In the genomic region with DNA sequence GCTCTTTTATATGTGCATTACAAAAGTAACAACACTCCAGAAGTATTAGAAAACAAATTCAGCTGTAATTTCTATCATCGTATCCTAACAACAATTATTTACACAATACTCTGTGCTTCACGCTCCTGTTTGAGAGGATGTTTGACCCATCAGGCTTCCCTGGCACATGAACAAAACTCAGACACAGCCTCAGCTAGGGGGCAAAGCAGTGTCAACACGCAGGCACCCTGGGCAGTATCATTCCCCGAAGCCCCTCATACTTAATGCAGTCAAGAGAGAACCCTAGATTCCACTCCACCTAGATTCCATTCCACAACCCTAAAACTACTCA, we compare ENCODE assay signal across 13 cellular contexts. TPM values are rescaled to one million over a fixed set of nuclear protein-coding genes. Genes with fewer than 3 reads are reported as not detected.
DNase-seq lines count a peak whose midpoint lies in the region; ATAC-seq and TF ChIP-seq lines count a peak whose summit lies in the region.
"Had no signal": no experiment of that assay in that cellular context is flagged by ENCODE, and none has a peak within 500 bp of the region (broad histone marks: within the 10 kb centered on the region; RNA-seq: fewer than 3 reads in every experiment).

No MANE protein-coding gene starts in this region.

- H3K9ac ChIP-seq in MM.1S (ENCODE audit: low read length) (no peak overlapping the region), trophoblast cell (ENCODE audit: low read length) (no peak overlapping the region)

- H3K79me2 ChIP-seq in MM.1S (ENCODE audit: low read length) (no peaks in the 10 kb centered on the region), trophoblast cell (ENCODE audit: control insufficient read depth, insufficient read depth, low read length, poor library complexity) (no peaks in the 10 kb centered on the region)

- H3K27ac ChIP-seq in MM.1S (ENCODE audit: low read length) (no peak overlapping the region), trophoblast cell (ENCODE audit: low read depth, low read length) (no peak overlapping the region)
- H3K27ac ChIP-seq: WERI-Rb-1 had no signal

- H3K4me2 ChIP-seq in MM.1S (ENCODE audit: low read depth, low read length): peak overlapping the region; percentile 39
- no peak overlapping the region for H3K4me2 ChIP-seq in trophoblast cell (ENCODE audit: low read length)

- H2BK12ac ChIP-seq in trophoblast cell (ENCODE audit: low read length): no peak overlapping the region

- H3K4me3 ChIP-seq in MM.1S (ENCODE audit: low read length) (no peak overlapping the region), trophoblast cell (ENCODE audit: low read depth, low read length) (no peak overlapping the region)

- H3K4me1 ChIP-seq in MM.1S (ENCODE audit: low read length) (no peaks in the 10 kb centered on the region), trophoblast cell (ENCODE audit: control insufficient read depth in 1 of 2, insufficient read depth in 2 of 2, low read length in 2 of 2) (peaks cover 3 to 11% of the 10 kb centered on the region in 2 experiments)

- H2AK5ac ChIP-seq in trophoblast cell (ENCODE audit: low read length): peak overlapping the region; percentile 30

- H4K8ac ChIP-seq in trophoblast cell (ENCODE audit: low read depth, low read length): no peak overlapping the region

- H3K27me3 ChIP-seq in MM.1S (replicated peaks; ENCODE audit: insufficient read depth, low read length) (no peaks in the 10 kb centered on the region), trophoblast cell (ENCODE audit: insufficient read depth, low read length) (no peaks in the 10 kb centered on the region)

- no peaks in the 10 kb centered on the region for H3K9me3 ChIP-seq in MM.1S (replicated peaks; ENCODE audit: insufficient read depth, low read length)
- peaks cover 1% of the 10 kb centered on the region for H3K9me3 ChIP-seq in trophoblast cell (ENCODE audit: insufficient read depth, low read depth, low read length)

- intact Hi-C loops in CD14-positive monocyte (cut with micrococcal nuclease): no loop called here

- no peaks in the 10 kb centered on the region for H3K36me3 ChIP-seq in MM.1S (replicated peaks; ENCODE audit: insufficient read depth, low read length)
- no peaks in the 10 kb centered on the region for H3K36me3 ChIP-seq in trophoblast cell (ENCODE audit: control insufficient read depth in 1 of 2, insufficient read depth in 2 of 2, low read length in 2 of 2)
- H3K36me3 ChIP-seq: WERI-Rb-1 had no signal

- WGBS in trophoblast cell (ENCODE audit: extremely low coverage, insufficient coverage, insufficient read length): no CpG with 5 or more reads among the region's 4 CpGs

- H4K91ac ChIP-seq in trophoblast cell (ENCODE audit: low read depth, low read length): no peak overlapping the region

- peak overlapping the region in 1 of 7 donors; percentile 8 for H3K27ac Mint-ChIP-seq in CD14-positive monocyte
- H3K27ac Mint-ChIP-seq in chondrocyte (ENCODE audit: unreplicated experiment): no peak overlapping the region
- no peak overlapping the region for H3K27ac Mint-ChIP-seq in WTC11
- H3K27ac Mint-ChIP-seq: stimulated activated naive CD8-positive, alpha-beta T cell treated with anti-CD3 and anti-CD28 coated beads, Interleukin-15, amount 100 ng/mL, for 72 hours had no signal

- CTCF ChIA-PET in WTC11 (lab: Charles Lee): interaction anchor here (1.2 to 1.6 kb wide), 2 partner anchors 22 to 33 kb away, joined by 3 read pairs; no protein-coding TSS in a partner anchor

- ATAC-seq in WTC11 (no peak), HG03108 (IDR thresholded peaks at IDR 0.05; ENCODE audit: unreplicated experiment) (no peak), GM21786 (IDR thresholded peaks at IDR 0.05; ENCODE audit: unreplicated experiment) (no peak)

- H2AFZ ChIP-seq in MM.1S (ENCODE audit: low read length) (peak overlapping the region; percentile 33; the same call in 1 of the 2 replicates), trophoblast cell (ENCODE audit: insufficient read depth, low read length, poor library complexity) (no peak overlapping the region)

- H3F3A ChIP-seq in MM.1S (ENCODE audit: insufficient read depth, low read length): no peaks in the 10 kb centered on the region

- H3K18ac ChIP-seq in trophoblast cell (ENCODE audit: low read length): no peak overlapping the region

- peaks cover 0 to 7% (median 4%) of the 10 kb centered on the region in 3 donors for H3K27me3 Mint-ChIP-seq in CD14-positive monocyte (ENCODE audit: low read depth in 3 of 3)
- no peaks in the 10 kb centered on the region for H3K27me3 Mint-ChIP-seq in chondrocyte (ENCODE audit: low read depth)
- no peaks in the 10 kb centered on the region; the same call in 1 of the 2 replicates for H3K27me3 Mint-ChIP-seq in WTC11 (ENCODE audit: low read depth)
- H3K27me3 Mint-ChIP-seq: naive thymus-derived CD4-positive, alpha-beta T cell; stimulated activated naive CD8-positive, alpha-beta T cell treated with anti-CD3 and anti-CD28 coated beads, Interleukin-15, amount 100 ng/mL, for 72 hours had no signal

- H3K36me3 Mint-ChIP-seq in CD14-positive monocyte (peaks cover 1 to 3% of the 10 kb centered on the region in 2 donors), chondrocyte (ENCODE audit: low read depth) (no peaks in the 10 kb centered on the region), WTC11 (peaks cover 3% of the 10 kb centered on the region; the same call in 1 of the 2 replicates)

- H3K23ac ChIP-seq in trophoblast cell (ENCODE audit: low read length): no peak overlapping the region

- no peaks in the 10 kb centered on the region for H3K79me1 ChIP-seq in trophoblast cell (ENCODE audit: low read length)

- no peak for DNase-seq in CD14-positive monocyte (ENCODE audit: low spot score)
- no peak for DNase-seq in MM.1S
- DNase-seq in chondrocyte (ENCODE audit: low spot score): no peak
- DNase-seq in trophoblast cell: no peak
- DNase-seq in WTC11 (ENCODE audit: low spot score): no peak
- no peak for DNase-seq in dermis blood vessel endothelial cell
- DNase-seq: amniotic stem cell, cerebellar nuclear complex had no signal

- no peak overlapping the region for H3K4ac ChIP-seq in trophoblast cell (ENCODE audit: low read depth, low read length)

- H3K14ac ChIP-seq in trophoblast cell (ENCODE audit: low read length): no peak overlapping the region

- no peak overlapping the region for H2BK120ac ChIP-seq in trophoblast cell (ENCODE audit: insufficient read depth, low read length, poor library complexity)

- H3K9me2 ChIP-seq in MM.1S (replicated peaks; ENCODE audit: insufficient read depth, low read length): no peaks in the 10 kb centered on the region

- H3K4me1 Mint-ChIP-seq in CD14-positive monocyte: peaks cover 19% of the 10 kb centered on the region
- H3K4me1 Mint-ChIP-seq in chondrocyte (ENCODE audit: low read depth): peaks cover 40% of the 10 kb centered on the region
- peaks cover 29% of the 10 kb centered on the region for H3K4me1 Mint-ChIP-seq in WTC11

- no peaks in the 10 kb centered on the region for H4K20me1 ChIP-seq in MM.1S (ENCODE audit: insufficient read depth, low read length)

- H3K4me3 Mint-ChIP-seq in CD14-positive monocyte: no peak overlapping the region
- H3K4me3 Mint-ChIP-seq in chondrocyte (ENCODE audit: unreplicated experiment): no peak overlapping the region
- H3K4me3 Mint-ChIP-seq in WTC11: no peak overlapping the region
- H3K4me3 Mint-ChIP-seq: stimulated activated naive CD8-positive, alpha-beta T cell treated with anti-CD3 and anti-CD28 coated beads, Interleukin-15, amount 100 ng/mL, for 72 hours had no signal

- POLR2A ChIA-PET in WTC11 (lab: Charles Lee): no interaction called here

- H4K12ac ChIP-seq in trophoblast cell (ENCODE audit: low read depth, low read length): no peak overlapping the region

- TF ChIP-seq CTCF in CD14-positive monocyte (IDR thresholded peaks at IDR 0.05): peak; percentile 59
- TF ChIP-seq CTCF in MM.1S (IDR thresholded peaks at IDR 0.05; ENCODE audit: low read length): 0 out of 2 replicates have a peak, but pooled peaks have one; percentile 8
- TF ChIP-seq CTCF in chondrocyte (IDR thresholded peaks at IDR 0.05): peak; percentile 67
- TF ChIP-seq CTCF in WTC11 (IDR thresholded peaks at IDR 0.05): no peak; the same call in 1 of the 2 replicates

- no peak overlapping the region for H2BK5ac ChIP-seq in trophoblast cell (ENCODE audit: low read depth, low read length, poor library complexity)

- H3K9me3 Mint-ChIP-seq in CD14-positive monocyte: peaks cover 0 to 1% (median 0%) of the 10 kb centered on the region in 7 donors
- no peaks in the 10 kb centered on the region for H3K9me3 Mint-ChIP-seq in chondrocyte (ENCODE audit: low read depth)
- no peaks in the 10 kb centered on the region for H3K9me3 Mint-ChIP-seq in WTC11
- H3K9me3 Mint-ChIP-seq: stimulated activated naive CD8-positive, alpha-beta T cell treated with anti-CD3 and anti-CD28 coated beads, Interleukin-15, amount 100 ng/mL, for 72 hours had no signal

TF ChIP-seq in WTC11, 78 proteins besides CTCF, POLR2A, EP300 and RAD21:
- TF ChIP-seq ZBTB21 (CRISPR knock-in tag; IDR thresholded peaks at IDR 0.05; ENCODE audit: borderline replicate concordance) (no peak), NFYB (CRISPR knock-in tag; conservative IDR thresholded peaks at IDR 0.05; ENCODE audit: low read depth) (no peak), KAT7 (CRISPR knock-in tag; IDR thresholded peaks at IDR 0.05; ENCODE audit: borderline replicate concordance) (no peak), NFE2L1 (CRISPR knock-in tag; IDR thresholded peaks at IDR 0.05) (no peak), ZNF423 (CRISPR knock-in tag; IDR thresholded peaks at IDR 0.05) (no peak)
- TF ChIP-seq, protein P1, sequence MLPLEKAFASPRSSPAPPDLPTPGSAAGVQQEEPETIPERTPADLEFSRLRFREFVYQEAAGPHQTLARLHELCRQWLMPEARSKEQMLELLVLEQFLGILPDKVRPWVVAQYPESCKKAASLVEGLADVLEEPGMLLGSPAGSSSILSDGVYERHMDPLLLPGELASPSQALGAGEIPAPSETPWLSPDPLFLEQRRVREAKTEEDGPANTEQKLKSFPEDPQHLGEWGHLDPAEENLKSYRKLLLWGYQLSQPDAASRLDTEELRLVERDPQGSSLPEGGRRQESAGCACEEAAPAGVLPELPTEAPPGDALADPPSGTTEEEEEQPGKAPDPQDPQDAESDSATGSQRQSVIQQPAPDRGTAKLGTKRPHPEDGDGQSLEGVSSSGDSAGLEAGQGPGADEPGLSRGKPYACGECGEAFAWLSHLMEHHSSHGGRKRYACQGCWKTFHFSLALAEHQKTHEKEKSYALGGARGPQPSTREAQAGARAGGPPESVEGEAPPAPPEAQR (CRISPR knock-in tag; IDR thresholded peaks at IDR 0.05): no peak
TF ChIP-seq in WTC11: peak in this region for 0.

RNA-seq across cellular contexts. Expression of gene MANSC1, which starts 15.4 kb away (rescaled TPM):
- 1 to 10 TPM; 1.5 to 2.3 TPM for polyA plus RNA-seq in CD14-positive monocyte
- total RNA-seq in chondrocyte: 9.3 to 14.3 TPM (median 12.0 TPM) in 3 replicates
- 4.2 and 4.3 TPM in 2 replicates for polyA plus RNA-seq in trophoblast cell (2013)
- 6.8 to 10.7 TPM (median 10.6 TPM) in 3 replicates for total RNA-seq in WTC11 (2021)
- 6.8 and 14.8 TPM in 2 replicates for total RNA-seq in dermis blood vessel endothelial cell

RNA-seq across cellular contexts. Expression of gene BORCS5, which starts 22.2 kb away (rescaled TPM):
- polyA plus RNA-seq in CD14-positive monocyte: 10 to 100 TPM in 1 of 2 donors, 1 to 10 TPM in 1; 8.5 to 15.1 TPM
- total RNA-seq in chondrocyte (9.3 to 12.3 TPM (median 11.3 TPM) in 3 replicates), WTC11 (2021) (13.2 to 16.4 TPM (median 15.1 TPM) in 3 replicates), dermis blood vessel endothelial cell (2.9 and 7.6 TPM in 2 replicates)
- 5.6 and 6.3 TPM in 2 replicates for polyA plus RNA-seq in trophoblast cell (2013)
